15 cellular contexts compared by ENCODE assay signal in genomic region chr14:61382842-61383241, GRCh38.
A peak's percentile ranks its signal among the peaks of the same experiment; 100 is the strongest.
DNase-seq lines count a peak whose midpoint lies in the region; ATAC-seq and TF ChIP-seq lines count a peak whose summit lies in the region.
"Had no signal": no experiment of that assay in that cellular context is flagged by ENCODE, and none has a peak within 500 bp of the region (broad histone marks: within the 10 kb centered on the region; RNA-seq: fewer than 3 reads in every experiment).

No MANE protein-coding gene starts in this region.

- H3K27me3 Mint-ChIP-seq in stimulated activated naive CD8-positive, alpha-beta T cell treated with anti-CD3 and anti-CD28 coated beads, Interleukin-15, Interleukin-2, amounts not matched to agents 100 ng/mL and 50 ng/mL, for 24 hours, result no peaks in the 10 kb centered on the region
- no peaks in the 10 kb centered on the region for H3K27me3 Mint-ChIP-seq in T-helper 17 cell

- no peaks in the 10 kb centered on the region for H3K4me1 Mint-ChIP-seq in stimulated activated naive CD8-positive, alpha-beta T cell treated with anti-CD3 and anti-CD28 coated beads, Interleukin-15, Interleukin-2, amounts not matched to agents 100 ng/mL and 50 ng/mL, for 24 hours (ENCODE audit: low read depth)
- H3K4me1 Mint-ChIP-seq in T-helper 17 cell, result peaks cover 42% of the 10 kb centered on the region

- H3K4me3 Mint-ChIP-seq in stimulated activated naive CD8-positive, alpha-beta T cell treated with anti-CD3 and anti-CD28 coated beads, Interleukin-15, Interleukin-2, amounts not matched to agents 100 ng/mL and 50 ng/mL, for 24 hours, result no peak overlapping the region
- peak overlapping the region; percentile 55 for H3K4me3 Mint-ChIP-seq in T-helper 17 cell
- H3K4me3 Mint-ChIP-seq: B cell had no signal

- H3K9me3 Mint-ChIP-seq in stimulated activated naive CD8-positive, alpha-beta T cell treated with anti-CD3 and anti-CD28 coated beads, Interleukin-15, Interleukin-2, amounts not matched to agents 100 ng/mL and 50 ng/mL, for 24 hours, result no peaks in the 10 kb centered on the region

- H3K4me1 ChIP-seq in left lung, result peaks cover 0 to 39% of the 10 kb centered on the region in 2 donors
- H3K4me1 ChIP-seq: HAP-1 had no signal

- peak overlapping the region; percentile 39 for H3K27ac Mint-ChIP-seq in stimulated activated naive CD8-positive, alpha-beta T cell treated with anti-CD3 and anti-CD28 coated beads, Interleukin-15, Interleukin-2, amounts not matched to agents 100 ng/mL and 50 ng/mL, for 24 hours
- no peak overlapping the region for H3K27ac Mint-ChIP-seq in T-helper 17 cell
- H3K27ac Mint-ChIP-seq: B cell had no signal

- H3K9me3 ChIP-seq in T-helper 17 cell (ENCODE audit: control insufficient read depth, low read length, poor library complexity, severe bottlenecking) (no peaks in the 10 kb centered on the region), left lung (no peaks in the 10 kb centered on the region)
- H3K9me3 ChIP-seq: HAP-1, SJSA1 had no signal

- peaks cover 54% of the 10 kb centered on the region for H3K36me3 Mint-ChIP-seq in stimulated activated naive CD8-positive, alpha-beta T cell treated with anti-CD3 and anti-CD28 coated beads, Interleukin-15, Interleukin-2, amounts not matched to agents 100 ng/mL and 50 ng/mL, for 24 hours (ENCODE audit: low read depth)
- H3K36me3 Mint-ChIP-seq in T-helper 17 cell (ENCODE audit: low read depth), result peaks cover 4% of the 10 kb centered on the region

- H3K4me3 ChIP-seq in left lung, result no peak overlapping the region
- H3K4me3 ChIP-seq: HAP-1, SJSA1 had no signal

- no peak for ATAC-seq in stimulated activated naive CD8-positive, alpha-beta T cell treated with anti-CD3 and anti-CD28 coated beads, Interleukin-15, Interleukin-2, amounts not matched to agents 100 U/mL and 50 U/mL, for 24 hours
- no peak for ATAC-seq in T-helper 17 cell
- ATAC-seq in left lung, result peak; percentile 63
- no peak for ATAC-seq in HG02870 (IDR thresholded peaks at IDR 0.05; ENCODE audit: unreplicated experiment)

- DNase-seq in stimulated activated naive CD8-positive, alpha-beta T cell treated with anti-CD3 and anti-CD28 coated beads, Interleukin-15, Interleukin-2, amounts not matched to agents 100 U/mL and 50 U/mL, for 24 hours, result no peak
- DNase-seq in T-helper 17 cell (no peak), left lung (no peak), NCI-H1105 treated with DMSO at 0.1 percent for 48 hours (lab: John Stamatoyannopoulos, UW) (no peak), Kasumi-1 (lab: John Stamatoyannopoulos, UW) (no peak)
- DNase-seq: DND-41, NCI-H1436 treated with DMSO at 0.1 percent for 48 hours, NCI-H2081 treated with DMSO at 0.1 percent for 48 hours, NCI-H524 had no signal

- H3K36me3 ChIP-seq in left lung, result no peaks in the 10 kb centered on the region
- H3K36me3 ChIP-seq: HAP-1, SJSA1 had no signal

- intact Hi-C loops in left lung (cut with DNase I), result no loop called here

- no peak for TF ChIP-seq CTCF in left lung (IDR thresholded peaks at IDR 0.05)

- H3K27ac ChIP-seq in left lung, result no peak overlapping the region
- H3K27ac ChIP-seq: HL-60, SJSA1 had no signal

- H3K27me3 ChIP-seq in left lung, result no peaks in the 10 kb centered on the region
- H3K27me3 ChIP-seq: SJSA1 had no signal
